Comparison of ENCODE assay signal across 12 cellular contexts in genomic region chr3:51568041-51568440, GRCh38. TPM values are rescaled to one million over a fixed set of nuclear protein-coding genes. Genes with fewer than 3 reads are reported as not detected.
DNase-seq lines count a peak whose midpoint lies in the region; ATAC-seq and TF ChIP-seq lines count a peak whose summit lies in the region.
"Had no signal": no experiment of that assay in that cellular context is flagged by ENCODE, and none has a peak within 500 bp of the region (broad histone marks: within the 10 kb centered on the region; RNA-seq: fewer than 3 reads in every experiment).

No MANE protein-coding gene starts in this region.

- TF ChIP-seq CTCF in fibroblast of villous mesenchyme (IDR thresholded peaks at IDR 0.05; ENCODE audit: insufficient read depth, low read depth, low read length): no peak
- no peak for TF ChIP-seq CTCF in parathyroid adenoma (IDR thresholded peaks at IDR 0.05)
- TF ChIP-seq CTCF in vagina (IDR thresholded peaks at IDR 0.05): no peak
- TF ChIP-seq CTCF in WERI-Rb-1 (IDR thresholded peaks at IDR 0.05; ENCODE audit: low read depth, low read length): no peak

- ATAC-seq in HG02642 (IDR thresholded peaks at IDR 0.05; ENCODE audit: poor library complexity, unreplicated experiment): no peak

- no peak overlapping the region for H2AFZ ChIP-seq in parathyroid adenoma

- H3K27ac ChIP-seq in parathyroid adenoma: no peak overlapping the region
- no peak overlapping the region for H3K27ac ChIP-seq in vagina
- no peak overlapping the region for H3K27ac ChIP-seq in WERI-Rb-1

- H3K4me1 ChIP-seq in parathyroid adenoma (peaks cover 5% of the 10 kb centered on the region), vagina (peaks cover 15% of the 10 kb centered on the region)

- H3K9me3 ChIP-seq in parathyroid adenoma (ENCODE audit: control insufficient read depth, low read length) (no peaks in the 10 kb centered on the region), vagina (no peaks in the 10 kb centered on the region), WERI-Rb-1 (ENCODE audit: severe bottlenecking) (no peaks in the 10 kb centered on the region)

- peak; percentile 18 for DNase-seq in GDM1 (lab: John Stamatoyannopoulos, UW)
- peak; percentile 94 for DNase-seq in MV-4-11 (lab: John Stamatoyannopoulos, UW)
- DNase-seq in fibroblast of villous mesenchyme (ENCODE audit: low read depth): peak; percentile 14
- DNase-seq in vagina (ENCODE audit: extremely low spot score in 2 of 2): no peak
- no peak for DNase-seq in NCI-H748 (lab: John Stamatoyannopoulos, UW; ENCODE audit: unreplicated experiment)
- DNase-seq in WERI-Rb-1: no peak
- DNase-seq: activated CD4-positive, alpha-beta T cell treated with anti-CD3 and anti-CD28 coated beads for 48 hours; activated naive CD4-positive, alpha-beta T cell treated with anti-CD3 and anti-CD28 coated beads, Interleukin-2, amount 10 ng/mL, durations not matched to agents 7 days and 5 days; effector CD4-positive, alpha-beta T cell; NCI-H1694 treated with DMSO at 0.1 percent for 48 hours had no signal

- H3K4me2 ChIP-seq in parathyroid adenoma (ENCODE audit: low read length): peak overlapping the region; percentile 24

- H3K4me3 ChIP-seq in fibroblast of villous mesenchyme (ENCODE audit: low read depth, low read length) (no peak overlapping the region), parathyroid adenoma (ENCODE audit: low read depth, low read length) (no peak overlapping the region), vagina (no peak overlapping the region), WERI-Rb-1 (ENCODE audit: low read depth, low read length) (no peak overlapping the region)

- peaks cover 13% of the 10 kb centered on the region for H3K79me2 ChIP-seq in parathyroid adenoma

- no peak overlapping the region for H3K9ac ChIP-seq in parathyroid adenoma

- H3K27me3 ChIP-seq in parathyroid adenoma (ENCODE audit: control insufficient read depth, insufficient read depth, low read length): no peaks in the 10 kb centered on the region
- H3K27me3 ChIP-seq in vagina: no peaks in the 10 kb centered on the region
- no peaks in the 10 kb centered on the region for H3K27me3 ChIP-seq in WERI-Rb-1 (ENCODE audit: insufficient read depth, low read depth, severe bottlenecking)

- TF ChIP-seq POLR2A in vagina (IDR thresholded peaks at IDR 0.05): no peak

- intact Hi-C loops in vagina (cut with DNase I): no loop called here

- no peaks in the 10 kb centered on the region for H3K36me3 ChIP-seq in parathyroid adenoma (ENCODE audit: control insufficient read depth, insufficient read depth, low read length)
- H3K36me3 ChIP-seq in vagina: no peaks in the 10 kb centered on the region
- H3K36me3 ChIP-seq in WERI-Rb-1: peaks cover 9% of the 10 kb centered on the region

RNA-seq across cellular contexts. Expression of gene RAD54L2, which starts 29.5 kb away (rescaled TPM):
- total RNA-seq in fibroblast of villous mesenchyme (26.3 and 26.7 TPM in 2 replicates), vagina (24.3 TPM)

Comparison
In these comparisons a context has a peak if more than half of its experiments do, and no peak if none do; other contexts are left out.
1. DNase-seq: peak in GDM1 (single experiment), MV-4-11 (single experiment) and fibroblast of villous mesenchyme (single experiment); none in vagina (0 of 2), NCI-H748 (single experiment) and WERI-Rb-1 (single experiment).